In the genomic region with DNA sequence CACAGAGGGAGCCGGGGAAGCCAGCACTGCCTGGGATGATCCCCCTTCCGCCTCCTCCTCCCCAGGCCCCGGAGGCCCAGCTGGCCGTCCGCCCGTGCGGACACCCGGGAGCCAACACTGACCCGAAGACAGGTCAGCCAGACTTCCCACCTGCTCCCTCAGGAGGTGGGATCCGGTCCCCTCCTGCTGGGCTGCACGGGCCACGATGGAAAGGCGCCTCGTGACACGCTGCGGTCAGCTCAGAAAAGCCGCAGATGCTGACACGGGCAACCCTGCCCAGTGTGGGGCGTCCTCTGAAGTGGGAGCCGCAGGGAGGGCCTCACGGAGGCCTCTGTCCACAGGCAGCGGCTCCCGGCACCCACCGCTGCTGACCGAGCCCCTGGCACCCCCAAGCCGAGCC, we compare ENCODE assay signal across 1 cellular context.
TF ChIP-seq lines count a peak whose summit lies in the region.

No MANE protein-coding gene starts in this region.

TF ChIP-seq in HCT116, 20 proteins besides CTCF, POLR2A, EP300 and RAD21 (continued from another document):
- TF ChIP-seq, protein P1, sequence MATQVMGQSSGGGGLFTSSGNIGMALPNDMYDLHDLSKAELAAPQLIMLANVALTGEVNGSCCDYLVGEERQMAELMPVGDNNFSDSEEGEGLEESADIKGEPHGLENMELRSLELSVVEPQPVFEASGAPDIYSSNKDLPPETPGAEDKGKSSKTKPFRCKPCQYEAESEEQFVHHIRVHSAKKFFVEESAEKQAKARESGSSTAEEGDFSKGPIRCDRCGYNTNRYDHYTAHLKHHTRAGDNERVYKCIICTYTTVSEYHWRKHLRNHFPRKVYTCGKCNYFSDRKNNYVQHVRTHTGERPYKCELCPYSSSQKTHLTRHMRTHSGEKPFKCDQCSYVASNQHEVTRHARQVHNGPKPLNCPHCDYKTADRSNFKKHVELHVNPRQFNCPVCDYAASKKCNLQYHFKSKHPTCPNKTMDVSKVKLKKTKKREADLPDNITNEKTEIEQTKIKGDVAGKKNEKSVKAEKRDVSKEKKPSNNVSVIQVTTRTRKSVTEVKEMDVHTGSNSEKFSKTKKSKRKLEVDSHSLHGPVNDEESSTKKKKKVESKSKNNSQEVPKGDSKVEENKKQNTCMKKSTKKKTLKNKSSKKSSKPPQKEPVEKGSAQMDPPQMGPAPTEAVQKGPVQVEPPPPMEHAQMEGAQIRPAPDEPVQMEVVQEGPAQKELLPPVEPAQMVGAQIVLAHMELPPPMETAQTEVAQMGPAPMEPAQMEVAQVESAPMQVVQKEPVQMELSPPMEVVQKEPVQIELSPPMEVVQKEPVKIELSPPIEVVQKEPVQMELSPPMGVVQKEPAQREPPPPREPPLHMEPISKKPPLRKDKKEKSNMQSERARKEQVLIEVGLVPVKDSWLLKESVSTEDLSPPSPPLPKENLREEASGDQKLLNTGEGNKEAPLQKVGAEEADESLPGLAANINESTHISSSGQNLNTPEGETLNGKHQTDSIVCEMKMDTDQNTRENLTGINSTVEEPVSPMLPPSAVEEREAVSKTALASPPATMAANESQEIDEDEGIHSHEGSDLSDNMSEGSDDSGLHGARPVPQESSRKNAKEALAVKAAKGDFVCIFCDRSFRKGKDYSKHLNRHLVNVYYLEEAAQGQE (IDR thresholded peaks at IDR 0.05; ENCODE audit: low read depth): no peak
